In genomic region chr2:33106115-33106514, GRCh38 we compare ENCODE assay signal across 2 cellular contexts.
TF ChIP-seq lines count a peak whose summit lies in the region.

No MANE protein-coding gene starts in this region.

TF ChIP-seq in SK-N-SH treated with all-trans-retinoic acid at 6 μM for 48 hours, 23 proteins besides CTCF, POLR2A, EP300 and RAD21 (continued from another document):
- TF ChIP-seq POU6F1 (CRISPR knock-in tag; IDR thresholded peaks at IDR 0.05; ENCODE audit: borderline replicate concordance, low read depth): no peak
- TF ChIP-seq RARB (CRISPR knock-in tag; IDR thresholded peaks at IDR 0.05): no peak
- TF ChIP-seq ARNTL (CRISPR knock-in tag; IDR thresholded peaks at IDR 0.05; ENCODE audit: borderline replicate concordance, low read depth): no peak
- no peak for TF ChIP-seq CREB5 (CRISPR knock-in tag; IDR thresholded peaks at IDR 0.05; ENCODE audit: low read depth)
- TF ChIP-seq ISL1 (CRISPR knock-in tag; IDR thresholded peaks at IDR 0.05): no peak
- TF ChIP-seq BACH2 (CRISPR knock-in tag; IDR thresholded peaks at IDR 0.05; ENCODE audit: borderline replicate concordance): no peak

TF ChIP-seq in K562, 482 proteins besides CTCF, POLR2A, EP300 and RAD21 (continued from another document):
- no peak for TF ChIP-seq CHD7 (IDR thresholded peaks at IDR 0.05; ENCODE audit: low read depth, low read length)
- TF ChIP-seq CBFA2T3 (IDR thresholded peaks at IDR 0.05): peak; percentile 50
- TF ChIP-seq TAF1 (IDR thresholded peaks at IDR 0.05; ENCODE audit: control insufficient read depth, extremely low read depth, insufficient read depth, low read length, severe bottlenecking): no peak
- no peak for TF ChIP-seq ZNF146 (CRISPR knock-in tag; IDR thresholded peaks at IDR 0.05; ENCODE audit: unreplicated experiment)
- no peak for TF ChIP-seq ZBTB11 (CRISPR knock-in tag; IDR thresholded peaks at IDR 0.05)
- TF ChIP-seq KDM1A (IDR thresholded peaks at IDR 0.05): 0 out of 4 replicates have a peak, but pooled peaks have one; percentile 15 to 18
